9 cellular contexts compared by ENCODE assay signal in the genomic region with DNA sequence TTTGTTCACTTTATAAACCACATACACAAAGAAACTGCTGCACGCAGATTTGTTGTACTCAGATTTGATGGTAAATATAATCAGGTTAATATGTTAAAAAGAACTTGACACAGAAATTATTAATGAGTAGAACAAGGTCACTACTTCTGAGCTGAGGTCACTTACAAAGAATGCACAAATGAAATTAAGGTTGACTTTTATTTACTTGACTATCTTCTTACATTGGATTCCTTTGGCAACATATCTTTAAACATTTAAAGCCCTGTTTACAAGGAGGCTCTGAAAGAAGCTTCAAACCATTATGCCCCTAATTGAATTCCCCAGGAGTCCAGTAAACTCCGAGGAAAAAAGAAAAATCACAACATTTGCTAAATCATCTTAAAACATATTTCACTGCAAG.
"Had no signal": no experiment of that assay in that cellular context is flagged by ENCODE, and none has a peak within 500 bp of the region (broad histone marks: within the 10 kb centered on the region; RNA-seq: fewer than 3 reads in every experiment).

No MANE protein-coding gene starts in this region.

- H3K4me1 ChIP-seq: ascending aorta, upper lobe of left lung had no signal

- H3K4me3 ChIP-seq: cardiac muscle cell, gastroesophageal sphincter, upper lobe of left lung had no signal

- H3K27ac ChIP-seq: ascending aorta, cardiac muscle cell, gastroesophageal sphincter, upper lobe of left lung had no signal

- H3K27me3 ChIP-seq: ascending aorta, gastroesophageal sphincter, upper lobe of left lung had no signal

- ATAC-seq: activated CD4-positive, alpha-beta T cell treated with anti-CD3 and anti-CD28 coated beads for 36 hours; gastroesophageal sphincter had no signal

- DNase-seq: activated CD4-positive, alpha-beta memory T cell treated with anti-CD3 and anti-CD28 coated beads, Interleukin-2, amount 10 ng/mL, durations not matched to agents 7 days and 5 days; activated CD4-positive, alpha-beta T cell treated with anti-CD3 and anti-CD28 coated beads for 36 hours; activated T-cell treated with anti-CD3 and anti-CD28 coated beads, Interleukin-2, amount 50 U/mL, for 48 hours; hypothalamus; stimulated activated CD4-positive, alpha-beta T cell treated with anti-CD3 and anti-CD28 coated beads, Interleukin-2, amount 100 ng/mL, for 48 hours; upper lobe of left lung had no signal

- H3K9me3 ChIP-seq: ascending aorta, upper lobe of left lung had no signal

- H3K36me3 ChIP-seq: ascending aorta, cardiac muscle cell, gastroesophageal sphincter, upper lobe of left lung had no signal
